Comparison of ENCODE assay signal across 15 cellular contexts in the genomic region with DNA sequence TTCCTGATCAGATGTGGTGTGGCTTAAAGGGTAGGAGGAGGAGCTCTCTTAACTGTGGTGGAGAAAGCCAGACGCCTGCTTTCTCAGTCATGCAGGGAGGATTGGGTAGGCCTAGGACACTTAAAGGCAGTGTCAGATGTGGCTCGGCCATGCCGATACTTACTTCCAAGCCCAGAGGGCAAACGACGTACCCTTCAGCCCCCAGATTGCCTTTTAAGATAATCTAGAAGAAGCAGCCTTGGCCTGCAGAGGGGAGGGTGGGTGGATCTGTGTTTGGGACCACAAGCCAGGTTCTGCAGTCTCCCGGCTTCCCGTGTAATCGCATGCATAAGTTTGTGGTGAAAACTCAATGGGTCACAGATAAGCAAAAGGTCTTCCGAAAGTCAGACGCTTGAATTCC.
"Had no signal": no experiment of that assay in that cellular context is flagged by ENCODE, and none has a peak within 500 bp of the region (broad histone marks: within the 10 kb centered on the region; RNA-seq: fewer than 3 reads in every experiment).

No MANE protein-coding gene starts in this region.

- H3K36me3 Mint-ChIP-seq: mesothelial cell of epicardium; natural killer cell treated with Interleukin-12 subunit alpha and Interleukin-12 subunit beta and Interleukin-15 and Interleukin-18, amount 100 ng/mL, for 72 hours; type B pancreatic cell had no signal

- DNase-seq: cortex of kidney; effector CD8-positive, alpha-beta T cell; gastrocnemius medialis; heart right ventricle; mammary epithelial cell; small intestine; stimulated activated CD4-positive, alpha-beta T cell treated with anti-CD3 and anti-CD28 coated beads, Interleukin-2, amount 100 ng/mL, for 48 hours; stimulated activated naive CD4-positive, alpha-beta T cell treated with Interleukin-2 at 50 U/mL for 16 hours had no signal

- FAIRE-seq: islet of Langerhans, small intestine had no signal

- H3K4me3 Mint-ChIP-seq: mesothelial cell of epicardium; natural killer cell treated with Interleukin-12 subunit alpha and Interleukin-12 subunit beta and Interleukin-15 and Interleukin-18, amount 100 ng/mL, for 72 hours; type B pancreatic cell had no signal

- H3K27ac ChIP-seq: dorsolateral prefrontal cortex, gastrocnemius medialis, heart right ventricle, neutrophil, right atrium auricular region had no signal

- H3K36me3 ChIP-seq: gastrocnemius medialis, heart right ventricle, neutrophil, right atrium auricular region had no signal

- H3K27me3 ChIP-seq: gastrocnemius medialis, neutrophil, right atrium auricular region had no signal

- H3K9me3 Mint-ChIP-seq: mesothelial cell of epicardium; natural killer cell treated with Interleukin-12 subunit alpha and Interleukin-12 subunit beta and Interleukin-15 and Interleukin-18, amount 100 ng/mL, for 72 hours; type B pancreatic cell had no signal

- H3K4me3 ChIP-seq: dorsolateral prefrontal cortex, gastrocnemius medialis, heart right ventricle, right atrium auricular region had no signal

- H3K27ac Mint-ChIP-seq: mesothelial cell of epicardium; natural killer cell treated with Interleukin-12 subunit alpha and Interleukin-12 subunit beta and Interleukin-15 and Interleukin-18, amount 100 ng/mL, for 72 hours; type B pancreatic cell had no signal

- H3K9me3 ChIP-seq: gastrocnemius medialis, heart right ventricle, neutrophil, right atrium auricular region had no signal
